In the genomic region with DNA sequence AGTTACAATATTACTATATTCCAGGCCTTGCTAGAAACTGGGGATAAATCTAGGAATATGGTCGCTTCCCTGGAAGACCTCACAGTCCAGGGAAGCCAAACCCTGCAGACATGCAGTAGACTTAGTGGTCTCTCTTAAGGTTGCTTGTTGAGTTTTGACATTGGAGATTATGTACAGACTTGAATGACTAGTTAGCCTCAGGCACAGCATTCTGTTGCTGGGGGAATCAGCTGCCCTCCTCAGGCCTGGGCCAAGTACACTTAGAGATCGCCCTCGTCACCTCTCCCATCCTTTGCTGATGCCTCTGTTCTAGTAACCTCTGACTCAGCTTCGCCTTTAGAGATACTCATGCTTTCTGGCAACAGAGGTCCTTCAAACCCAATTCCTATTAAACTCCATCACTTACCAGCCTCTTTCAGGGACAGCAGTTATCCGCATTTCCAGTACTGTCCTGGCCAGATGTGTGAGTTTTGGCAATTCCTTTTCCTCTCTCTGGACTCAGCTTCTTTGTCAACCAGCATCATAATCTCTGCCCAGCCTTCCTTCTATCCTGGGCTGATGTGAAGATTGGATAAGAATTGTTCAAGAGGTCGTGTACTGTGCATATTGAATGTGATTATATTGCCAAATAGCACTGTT, we compare ENCODE assay signal across 1 cellular context.
TF ChIP-seq lines count a peak whose summit lies in the region.

No MANE protein-coding gene starts in this region.

TF ChIP-seq in WTC11, 78 proteins besides CTCF, POLR2A, EP300 and RAD21 (continued from another document):
- TF ChIP-seq, protein P1, sequence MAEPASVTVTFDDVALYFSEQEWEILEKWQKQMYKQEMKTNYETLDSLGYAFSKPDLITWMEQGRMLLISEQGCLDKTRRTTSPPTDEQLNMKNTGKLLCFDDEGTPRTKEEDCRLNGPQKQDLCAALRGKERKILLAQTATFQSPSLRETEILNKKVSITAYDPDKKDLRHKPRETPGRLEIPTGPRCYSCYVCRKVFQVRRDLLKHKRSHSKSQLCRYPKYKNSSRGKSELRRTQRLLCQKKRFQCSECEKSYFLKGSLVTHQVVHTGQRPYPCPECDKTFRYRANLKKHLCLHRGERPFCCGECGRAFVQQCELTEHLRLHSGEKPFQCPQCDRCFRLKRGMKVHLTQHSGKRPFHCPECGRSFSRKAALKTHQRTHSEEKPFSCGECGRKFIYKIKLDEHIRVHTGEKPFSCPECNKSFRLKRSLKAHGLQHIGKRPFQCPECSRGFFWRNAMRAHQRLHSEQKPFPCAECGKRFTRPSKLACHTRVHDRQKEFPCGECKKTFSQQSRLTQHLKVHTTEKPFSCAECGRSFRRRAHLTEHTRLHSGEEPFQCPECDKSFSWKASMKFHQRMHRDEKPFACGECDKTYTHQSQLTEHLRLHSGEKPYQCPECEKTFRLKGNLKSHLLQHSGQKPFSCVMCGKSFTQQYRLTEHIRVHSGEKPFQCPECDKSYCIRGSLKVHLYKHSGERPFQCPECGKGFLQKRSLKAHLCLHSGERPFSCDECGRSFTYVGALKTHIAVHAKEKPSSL (CRISPR knock-in tag; conservative IDR thresholded peaks at IDR 0.05): no peak
- no peak for TF ChIP-seq NR2C2 (CRISPR knock-in tag; IDR thresholded peaks at IDR 0.05)
- TF ChIP-seq RORB (CRISPR knock-in tag; IDR thresholded peaks at IDR 0.05): no peak
